ENCODE assay signal across 22 cellular contexts in genomic region chr22:36234211-36234610, GRCh38. TPM values are rescaled to one million over a fixed set of nuclear protein-coding genes. Genes with fewer than 3 reads are reported as not detected.
A peak's percentile ranks its signal among the peaks of the same experiment; 100 is the strongest.
DNase-seq lines count a peak whose midpoint lies in the region; ATAC-seq and TF ChIP-seq lines count a peak whose summit lies in the region.
"Had no signal": no experiment of that assay in that cellular context is flagged by ENCODE, and none has a peak within 500 bp of the region (broad histone marks: within the 10 kb centered on the region; RNA-seq: fewer than 3 reads in every experiment).

No MANE protein-coding gene starts in this region.

- intact Hi-C loops in activated CD4-positive, alpha-beta memory T cell treated with anti-CD3 and anti-CD28 coated beads for 36 hours (cut with micrococcal nuclease): loop anchor here (10.0 kb wide), 1 partner anchor 589 kb away; the partner anchor contains the start of gene APOL6

- CTCF ChIA-PET in activated CD4-positive, alpha-beta memory T cell treated with anti-CD3 and anti-CD28 coated beads, Interleukin-2, amount 10 ng/mL, durations not matched to agents 7 days and 5 days (lab: Charles Lee): no interaction called here
- CTCF ChIA-PET in activated CD4-positive, alpha-beta memory T cell treated with anti-CD3 and anti-CD28 coated beads for 36 hours (lab: Charles Lee): interaction anchor here (1.0 to 1.2 kb wide), 2 partner anchors 19 to 52 kb away, joined by 3 read pairs; partner anchors contain the start of gene APOL1

- H3K27ac Mint-ChIP-seq in activated CD4-positive, alpha-beta memory T cell treated with anti-CD3 and anti-CD28 coated beads, Interleukin-2, amount 10 ng/mL, durations not matched to agents 7 days and 5 days: peak overlapping the region; percentile 4
- H3K27ac Mint-ChIP-seq in activated CD4-positive, alpha-beta memory T cell treated with anti-CD3 and anti-CD28 coated beads for 36 hours: no peak overlapping the region
- peak overlapping the region; percentile 36 for H3K27ac Mint-ChIP-seq in HFFc6
- peak overlapping the region; percentile 23 to 49 (median 44) for H3K27ac Mint-ChIP-seq in nephron

- peaks cover 90% of the 10 kb centered on the region for H3K36me3 Mint-ChIP-seq in activated CD4-positive, alpha-beta memory T cell treated with anti-CD3 and anti-CD28 coated beads, Interleukin-2, amount 10 ng/mL, durations not matched to agents 7 days and 5 days (ENCODE audit: low read depth)
- H3K36me3 Mint-ChIP-seq in activated CD4-positive, alpha-beta memory T cell treated with anti-CD3 and anti-CD28 coated beads for 36 hours: peaks cover 70% of the 10 kb centered on the region
- H3K36me3 Mint-ChIP-seq in HFFc6 (ENCODE audit: low read depth) (peaks cover 31% of the 10 kb centered on the region), nephron (ENCODE audit: low read depth) (peaks cover 50% of the 10 kb centered on the region)

- no peak overlapping the region for H3K4me3 Mint-ChIP-seq in activated CD4-positive, alpha-beta memory T cell treated with anti-CD3 and anti-CD28 coated beads, Interleukin-2, amount 10 ng/mL, durations not matched to agents 7 days and 5 days
- H3K4me3 Mint-ChIP-seq in activated CD4-positive, alpha-beta memory T cell treated with anti-CD3 and anti-CD28 coated beads for 36 hours: no peak overlapping the region
- H3K4me3 Mint-ChIP-seq in HFFc6 (no peak overlapping the region), nephron (peak overlapping the region in 1 of 3 experiments; percentile 17)

- H3K9me3 Mint-ChIP-seq in activated CD4-positive, alpha-beta memory T cell treated with anti-CD3 and anti-CD28 coated beads, Interleukin-2, amount 10 ng/mL, durations not matched to agents 7 days and 5 days: peaks cover 8% of the 10 kb centered on the region
- no peaks in the 10 kb centered on the region for H3K9me3 Mint-ChIP-seq in activated CD4-positive, alpha-beta memory T cell treated with anti-CD3 and anti-CD28 coated beads for 36 hours
- no peaks in the 10 kb centered on the region for H3K9me3 Mint-ChIP-seq in HFFc6
- H3K9me3 Mint-ChIP-seq in nephron: peaks cover 2% of the 10 kb centered on the region

- H3K27me3 Mint-ChIP-seq in activated CD4-positive, alpha-beta memory T cell treated with anti-CD3 and anti-CD28 coated beads, Interleukin-2, amount 10 ng/mL, durations not matched to agents 7 days and 5 days: no peaks in the 10 kb centered on the region
- no peaks in the 10 kb centered on the region for H3K27me3 Mint-ChIP-seq in activated CD4-positive, alpha-beta memory T cell treated with anti-CD3 and anti-CD28 coated beads for 36 hours
- H3K27me3 Mint-ChIP-seq in HFFc6 (ENCODE audit: insufficient read depth) (no peaks in the 10 kb centered on the region; the same call in 1 of the 2 replicates), nephron (ENCODE audit: low read depth) (no peaks in the 10 kb centered on the region)

- no peak for DNase-seq in activated CD4-positive, alpha-beta memory T cell treated with anti-CD3 and anti-CD28 coated beads, Interleukin-2, amount 10 ng/mL, durations not matched to agents 7 days and 5 days
- DNase-seq in activated CD4-positive, alpha-beta memory T cell treated with anti-CD3 and anti-CD28 coated beads for 36 hours: no peak
- DNase-seq in HFFc6: no peak
- peak; percentile 18 for DNase-seq in amniotic epithelial cell (ENCODE audit: low read depth)
- DNase-seq in HuH-7.5 (ENCODE audit: low spot score): no peak
- DNase-seq: activated CD4-positive, alpha-beta T cell treated with anti-CD3 and anti-CD28 coated beads, Interleukin-2, amount 50 U/mL, for 1 hour; amniotic stem cell; cortex of kidney; MG63; NCI-H1436; NCI-H524 treated with DMSO at 0.1 percent for 48 hours; Peyer's patch; SJCRH30; stimulated activated CD4-positive, alpha-beta T cell treated with anti-CD3 and anti-CD28 coated beads, Interleukin-12 subunit alpha, Interleukin-12 subunit beta, amount 100 ng/mL, for 4 hours; upper lobe of right lung had no signal

- POLR2A ChIA-PET in activated CD4-positive, alpha-beta memory T cell treated with anti-CD3 and anti-CD28 coated beads, Interleukin-2, amount 10 ng/mL, durations not matched to agents 7 days and 5 days (lab: Charles Lee): no interaction called here
- POLR2A ChIA-PET in activated CD4-positive, alpha-beta memory T cell treated with anti-CD3 and anti-CD28 coated beads for 36 hours (lab: Charles Lee): no interaction called here

- no peak for TF ChIP-seq CTCF in HFFc6 (IDR thresholded peaks at IDR 0.05)
- no peak for TF ChIP-seq CTCF in nephron (IDR thresholded peaks at IDR 0.05; ENCODE audit: unreplicated experiment in 3 of 3)

- H3K4me1 Mint-ChIP-seq in activated CD4-positive, alpha-beta memory T cell treated with anti-CD3 and anti-CD28 coated beads, Interleukin-2, amount 10 ng/mL, durations not matched to agents 7 days and 5 days: peaks cover 65% of the 10 kb centered on the region
- H3K4me1 Mint-ChIP-seq in activated CD4-positive, alpha-beta memory T cell treated with anti-CD3 and anti-CD28 coated beads for 36 hours (ENCODE audit: low read depth): peaks cover 51% of the 10 kb centered on the region
- peaks cover 60% of the 10 kb centered on the region for H3K4me1 Mint-ChIP-seq in HFFc6 (ENCODE audit: low read depth)
- peaks cover 48% of the 10 kb centered on the region for H3K4me1 Mint-ChIP-seq in nephron

- no peak for ATAC-seq in GM18519 (IDR thresholded peaks at IDR 0.05; ENCODE audit: low FRiP score, unreplicated experiment)
- ATAC-seq in HG02759 (IDR thresholded peaks at IDR 0.05; ENCODE audit: unreplicated experiment): no peak
- ATAC-seq: K562, upper lobe of right lung had no signal

RNA-seq across cellular contexts. Expression of gene APOL2, which starts 5.1 kb away (rescaled TPM):
- total RNA-seq in activated CD4-positive, alpha-beta memory T cell treated with anti-CD3 and anti-CD28 coated beads, Interleukin-2, amount 10 ng/mL, durations not matched to agents 7 days and 5 days: 10 to 100 TPM; 82.3 to 83.0 TPM
- total RNA-seq in activated CD4-positive, alpha-beta memory T cell treated with anti-CD3 and anti-CD28 coated beads for 36 hours: 10 to 100 TPM; 76.4 to 82.9 TPM
- total RNA-seq in HFFc6 (2021; fragmentation: NEBNext Ultra II Directional; extraction: Animal tissue kit (Norgen Biotek cat#: 25700)): 10 to 100 TPM; 27.7 to 42.5 (median 38.5) TPM

RNA-seq across cellular contexts. Expression of gene APOL1, which starts 18.7 kb away (rescaled TPM):
- total RNA-seq in activated CD4-positive, alpha-beta memory T cell treated with anti-CD3 and anti-CD28 coated beads, Interleukin-2, amount 10 ng/mL, durations not matched to agents 7 days and 5 days: 10 to 100 TPM; 63.0 to 64.0 TPM
- 10 to 100 TPM; 44.7 to 46.3 TPM for total RNA-seq in activated CD4-positive, alpha-beta memory T cell treated with anti-CD3 and anti-CD28 coated beads for 36 hours
- total RNA-seq in HFFc6 (2021; fragmentation: NEBNext Ultra II Directional; extraction: Animal tissue kit (Norgen Biotek cat#: 25700)): 1 to 10 TPM in 4 of 6 experiments, under 1 TPM in 2; 0.55 to 6.2 (median 4.9) TPM
- total RNA-seq: H1 had no signal

RNA-seq across cellular contexts. Expression of gene APOL4, which starts 32.6 kb away (rescaled TPM):
- total RNA-seq in activated CD4-positive, alpha-beta memory T cell treated with anti-CD3 and anti-CD28 coated beads, Interleukin-2, amount 10 ng/mL, durations not matched to agents 7 days and 5 days: 1 to 10 TPM; 7.5 to 7.6 TPM
- total RNA-seq in activated CD4-positive, alpha-beta memory T cell treated with anti-CD3 and anti-CD28 coated beads for 36 hours: under 1 TPM; 0.53 to 0.67 TPM
- total RNA-seq in HFFc6 (2021; fragmentation: NEBNext Ultra II Directional; extraction: Animal tissue kit (Norgen Biotek cat#: 25700)): not detected
- total RNA-seq: Daoy, H1, kidney epithelial cell had no signal

Comparison
In these comparisons a context has a peak if more than half of its experiments do, and no peak if none do; other contexts are left out.
1. RNA of gene APOL4, which starts 32.6 kb away (total RNA-seq): 7.5 to 7.6 TPM in activated CD4-positive, alpha-beta memory T cell treated with anti-CD3 and anti-CD28 coated beads, Interleukin-2, amount 10 ng/mL, durations not matched to agents 7 days and 5 days; 0.53 to 0.67 TPM in activated CD4-positive, alpha-beta memory T cell treated with anti-CD3 and anti-CD28 coated beads for 36 hours and not detected in HFFc6; every median in the first group is over 4 times any median in the second.
2. RNA of gene APOL1, which starts 18.7 kb away (total RNA-seq): 63.0 to 64.0 TPM in activated CD4-positive, alpha-beta memory T cell treated with anti-CD3 and anti-CD28 coated beads, Interleukin-2, amount 10 ng/mL, durations not matched to agents 7 days and 5 days and 44.7 to 46.3 TPM in activated CD4-positive, alpha-beta memory T cell treated with anti-CD3 and anti-CD28 coated beads for 36 hours; 0.55 to 6.2 TPM in HFFc6; every median in the first group is over 4 times any median in the second.